16 cellular contexts compared by ENCODE assay signal in the genomic region with DNA sequence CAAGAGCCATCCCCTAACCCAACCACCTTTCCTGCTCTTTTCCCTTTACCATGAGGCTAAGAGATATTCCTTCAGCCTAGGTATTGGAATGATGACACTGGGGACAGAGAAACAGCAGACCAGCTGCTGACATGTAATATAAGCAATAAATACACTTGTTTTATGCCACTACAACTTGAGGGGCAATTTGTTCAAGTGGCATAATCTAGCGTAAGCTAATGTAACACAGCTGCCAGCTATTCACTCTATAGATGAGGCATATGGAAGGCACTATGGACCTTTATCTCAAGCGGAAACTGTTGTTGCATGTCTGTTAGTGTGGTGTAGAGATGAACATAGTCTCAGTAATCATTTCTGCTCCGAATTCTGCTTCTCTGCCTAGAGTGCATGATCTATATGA.
A peak's percentile ranks its signal among the peaks of the same experiment; 100 is the strongest.
DNase-seq lines count a peak whose midpoint lies in the region; ATAC-seq and TF ChIP-seq lines count a peak whose summit lies in the region.
"Had no signal": no experiment of that assay in that cellular context is flagged by ENCODE, and none has a peak within 500 bp of the region (broad histone marks: within the 10 kb centered on the region; RNA-seq: fewer than 3 reads in every experiment).

No MANE protein-coding gene starts in this region.

- POLR2A ChIA-PET in A673 (lab: Charles Lee; ENCODE audit: low non-redundant PET): no interaction called here

- H3K36me3 Mint-ChIP-seq in glutamatergic neuron (ENCODE audit: unreplicated experiment): no peaks in the 10 kb centered on the region
- H3K36me3 Mint-ChIP-seq: CD14-positive monocyte had no signal

- no peak for TF ChIP-seq POLR2A in uterus (IDR thresholded peaks at IDR 0.05)

- H3K4me1 ChIP-seq in A673 (ENCODE audit: insufficient read depth, low read length, poor library complexity, severe bottlenecking) (peaks cover 88% of the 10 kb centered on the region), uterus (no peaks in the 10 kb centered on the region)

- no TSS peak for BruUV-seq in A673 (replicated peaks; lab: Mats Ljungman, UMichigan)

- peaks cover 2% of the 10 kb centered on the region for H3K27me3 Mint-ChIP-seq in glutamatergic neuron (ENCODE audit: unreplicated experiment)

- intact Hi-C loops in A673 (cut with micrococcal nuclease; ENCODE audit: unreplicated experiment): loop anchor here (10.0 kb wide), 1 partner anchor 590 kb away; a partner anchor contains a TSS
- intact Hi-C loops in uterus (cut with DNase I; ENCODE audit: low total_unique reads): no loop called here

- H3K4me3 ChIP-seq in A673 (ENCODE audit: low read depth, low read length, poor library complexity, severe bottlenecking) (no peak overlapping the region), uterus (no peak overlapping the region)
- H3K4me3 ChIP-seq: suprapubic skin had no signal

- peaks cover 20% of the 10 kb centered on the region for H3K4me1 Mint-ChIP-seq in glutamatergic neuron (ENCODE audit: low read depth, unreplicated experiment)
- H3K4me1 Mint-ChIP-seq: CD14-positive monocyte had no signal

- H3K9me3 ChIP-seq in A673 (ENCODE audit: low read depth, low read length, poor library complexity, severe bottlenecking) (no peaks in the 10 kb centered on the region), uterus (no peaks in the 10 kb centered on the region)
- H3K9me3 ChIP-seq: suprapubic skin had no signal

- peak overlapping the region; percentile 22 for H3K4me3 Mint-ChIP-seq in glutamatergic neuron (ENCODE audit: unreplicated experiment)
- H3K4me3 Mint-ChIP-seq: activated CD8-positive, alpha-beta T cell treated with anti-CD3 and anti-CD28 coated beads for 36 hours; CD14-positive monocyte had no signal

- H3K27me3 ChIP-seq in A673 (replicated peaks; ENCODE audit: insufficient read depth, low read depth, low read length, poor library complexity) (no peaks in the 10 kb centered on the region), uterus (no peaks in the 10 kb centered on the region)
- H3K27me3 ChIP-seq: suprapubic skin had no signal

- H3K27ac ChIP-seq in A673 (ENCODE audit: low read depth, low read length, poor library complexity, severe bottlenecking) (peak overlapping the region; percentile 96), uterus (peak overlapping the region in 1 of 2 donors; percentile 45)
- H3K27ac ChIP-seq: epithelial cell of prostate, RWPE1 had no signal

- H3K27ac Mint-ChIP-seq in glutamatergic neuron (ENCODE audit: unreplicated experiment): peak overlapping the region; percentile 24
- H3K27ac Mint-ChIP-seq: activated CD8-positive, alpha-beta T cell treated with anti-CD3 and anti-CD28 coated beads for 36 hours; CD14-positive monocyte had no signal

- DNase-seq in A673 (ENCODE audit: low spot score): no peak
- peak; percentile 73 for DNase-seq in NCI-H1105 treated with DMSO at 0.1 percent for 48 hours (lab: John Stamatoyannopoulos, UW)
- DNase-seq in NCI-H510A treated with DMSO at 0.1 percent for 48 hours (lab: John Stamatoyannopoulos, UW): peak; percentile 41
- DNase-seq in glutamatergic neuron: no peak
- no peak for DNase-seq in uterus
- DNase-seq in AG08396 (ENCODE audit: low spot score): no peak
- DNase-seq: activated CD8-positive, alpha-beta T cell treated with anti-CD3 and anti-CD28 coated beads for 36 hours; foreskin melanocyte; occipital lobe had no signal

- H3K9me3 Mint-ChIP-seq in glutamatergic neuron (ENCODE audit: unreplicated experiment): peaks cover 3% of the 10 kb centered on the region
- H3K9me3 Mint-ChIP-seq: activated CD8-positive, alpha-beta T cell treated with anti-CD3 and anti-CD28 coated beads for 36 hours had no signal

- H3K36me3 ChIP-seq in A673 (ENCODE audit: insufficient read depth, low read length, poor library complexity, severe bottlenecking) (peaks cover 11% of the 10 kb centered on the region), uterus (no peaks in the 10 kb centered on the region)
- H3K36me3 ChIP-seq: suprapubic skin had no signal

- no peak for TF ChIP-seq CTCF in A673 (conservative IDR thresholded peaks at IDR 0.05; ENCODE audit: low read depth, low read length)
- TF ChIP-seq CTCF in glutamatergic neuron (IDR thresholded peaks at IDR 0.05; ENCODE audit: partially characterized antibody, unreplicated experiment): no peak
- TF ChIP-seq CTCF in uterus (IDR thresholded peaks at IDR 0.05): no peak

- CTCF ChIA-PET in A673 (lab: Charles Lee): no interaction called here

- ATAC-seq in GM19397 (IDR thresholded peaks at IDR 0.05; ENCODE audit: unreplicated experiment): no peak
- no peak for ATAC-seq in HG03175 (IDR thresholded peaks at IDR 0.05; ENCODE audit: unreplicated experiment)
- ATAC-seq: activated CD4-positive, CD25-positive, alpha-beta regulatory T cell treated with anti-CD3 and anti-CD28 coated beads, Interleukin-2, amount 50 U/mL, for 24 hours; activated CD8-positive, alpha-beta T cell treated with anti-CD3 and anti-CD28 coated beads for 36 hours had no signal

Comparison
In these comparisons a context has a peak if more than half of its experiments do, and no peak if none do; other contexts are left out.
1. DNase-seq: peak in NCI-H1105 treated with DMSO at 0.1 percent for 48 hours (single experiment) and NCI-H510A treated with DMSO at 0.1 percent for 48 hours (single experiment); none in A673 (single experiment), glutamatergic neuron (single experiment), uterus (0 of 2) and AG08396 (single experiment).